ENCODE assay signal across 9 cellular contexts in genomic region chr1:26274801-26275425, GRCh38. TPM values are rescaled to one million over a fixed set of nuclear protein-coding genes. Genes with fewer than 3 reads are reported as not detected.
DNase-seq lines count a peak whose midpoint lies in the region; ATAC-seq, FAIRE-seq and TF ChIP-seq lines count a peak whose summit lies in the region.
"Had no signal": no experiment of that assay in that cellular context is flagged by ENCODE, and none has a peak within 500 bp of the region (broad histone marks: within the 10 kb centered on the region; RNA-seq: fewer than 3 reads in every experiment).

No MANE protein-coding gene starts in this region.

- H3K4me1 ChIP-seq in keratinocyte (ENCODE audit: control insufficient read depth, extremely low read depth, insufficient read depth, low read length) = peaks cover 56% of the 10 kb centered on the region

- no peak overlapping the region for H3K4me3 Mint-ChIP-seq in stimulated activated naive CD8-positive, alpha-beta T cell treated with anti-CD3 and anti-CD28 coated beads, Interleukin-15, amount 100 ng/mL, for 72 hours
- H3K4me3 Mint-ChIP-seq in activated T-helper 1 cell treated with anti-CD3 and anti-CD28 coated beads, Interleukin-12 subunit alpha, Interleukin-12 subunit beta, Interleukin-2, Interleukin-4 antibody, amounts not matched to agents 30 ng/mL and 10 ng/mL and 1 ng/mL, durations not matched to agents 14 hours and 24 hours and 36 hours = no peak overlapping the region

- H3K27me3 Mint-ChIP-seq in stimulated activated naive CD8-positive, alpha-beta T cell treated with anti-CD3 and anti-CD28 coated beads, Interleukin-15, amount 100 ng/mL, for 72 hours = no peaks in the 10 kb centered on the region
- no peaks in the 10 kb centered on the region for H3K27me3 Mint-ChIP-seq in activated T-helper 1 cell treated with anti-CD3 and anti-CD28 coated beads, Interleukin-12 subunit alpha, Interleukin-12 subunit beta, Interleukin-2, Interleukin-4 antibody, amounts not matched to agents 30 ng/mL and 10 ng/mL and 1 ng/mL, durations not matched to agents 14 hours and 24 hours and 36 hours (ENCODE audit: insufficient read depth)

- no peaks in the 10 kb centered on the region for H3K9me3 ChIP-seq in keratinocyte (ENCODE audit: control insufficient read depth, low read depth, low read length)

- no peak overlapping the region for H2AFZ ChIP-seq in keratinocyte (ENCODE audit: control insufficient read depth, low read length)

- no peaks in the 10 kb centered on the region for H3K79me2 ChIP-seq in keratinocyte (ENCODE audit: control insufficient read depth, insufficient read depth, low read length)

- no peaks in the 10 kb centered on the region for H4K20me1 ChIP-seq in keratinocyte (ENCODE audit: control insufficient read depth, extremely low read depth, insufficient read depth, low read length)

- peak overlapping the region; percentile 95 for H3K27ac ChIP-seq in keratinocyte (ENCODE audit: control insufficient read depth, insufficient read depth, low read length)

- H3K9me3 Mint-ChIP-seq in stimulated activated naive CD8-positive, alpha-beta T cell treated with anti-CD3 and anti-CD28 coated beads, Interleukin-15, amount 100 ng/mL, for 72 hours = no peaks in the 10 kb centered on the region
- H3K9me3 Mint-ChIP-seq in activated T-helper 1 cell treated with anti-CD3 and anti-CD28 coated beads, Interleukin-12 subunit alpha, Interleukin-12 subunit beta, Interleukin-2, Interleukin-4 antibody, amounts not matched to agents 30 ng/mL and 10 ng/mL and 1 ng/mL, durations not matched to agents 14 hours and 24 hours and 36 hours = no peaks in the 10 kb centered on the region

- intact Hi-C loops in activated T-helper 1 cell treated with anti-CD3 and anti-CD28 coated beads, Interleukin-12 subunit alpha, Interleukin-12 subunit beta, Interleukin-2, Interleukin-4 antibody, amounts not matched to agents 30 ng/mL and 10 ng/mL and 1 ng/mL, durations not matched to agents 14 hours and 24 hours and 36 hours (cut with micrococcal nuclease) = loop anchor here (1.0 to 2.0 kb wide), 3 partner anchors 14 to 116 kb away; no protein-coding TSS in a partner anchor

- FAIRE-seq in keratinocyte (lab: Jason Lieb, UNC) = peak; percentile 68

- H3K27me3 ChIP-seq in keratinocyte (ENCODE audit: control insufficient read depth, extremely low read depth, insufficient read depth, low read length) = no peaks in the 10 kb centered on the region

- no peak for ATAC-seq in stimulated activated naive CD8-positive, alpha-beta T cell treated with anti-CD3 and anti-CD28 coated beads, Interleukin-15, Interleukin-2, amounts not matched to agents 100 U/mL and 50 U/mL, for 24 hours
- ATAC-seq in stimulated activated naive CD8-positive, alpha-beta T cell treated with anti-CD3 and anti-CD28 coated beads, Interleukin-15, amount 100 ng/mL, for 72 hours = no peak

- peak overlapping the region; percentile 31 for H3K4me2 ChIP-seq in keratinocyte (ENCODE audit: control insufficient read depth, extremely low read depth, insufficient read depth, low read depth, low read length)

- H3K36me3 ChIP-seq in keratinocyte (ENCODE audit: control insufficient read depth in 2 of 2, extremely low read depth in 1 of 2, insufficient read depth in 2 of 2, low read length in 2 of 2) = peaks cover 3 to 36% of the 10 kb centered on the region in 2 experiments

- H3K36me3 Mint-ChIP-seq in activated T-helper 1 cell treated with anti-CD3 and anti-CD28 coated beads, Interleukin-12 subunit alpha, Interleukin-12 subunit beta, Interleukin-2, Interleukin-4 antibody, amounts not matched to agents 30 ng/mL and 10 ng/mL and 1 ng/mL, durations not matched to agents 14 hours and 24 hours and 36 hours (ENCODE audit: low read depth) = peaks cover 42% of the 10 kb centered on the region

- dilution Hi-C loops in keratinocyte (cut with MboI; ENCODE audit: extremely low pct_ligation_motif_present, low sequenced_read_pairs) = no loop called here

- peaks cover 56% of the 10 kb centered on the region for H3K4me1 Mint-ChIP-seq in stimulated activated naive CD8-positive, alpha-beta T cell treated with anti-CD3 and anti-CD28 coated beads, Interleukin-15, amount 100 ng/mL, for 72 hours
- peaks cover 56% of the 10 kb centered on the region for H3K4me1 Mint-ChIP-seq in activated T-helper 1 cell treated with anti-CD3 and anti-CD28 coated beads, Interleukin-12 subunit alpha, Interleukin-12 subunit beta, Interleukin-2, Interleukin-4 antibody, amounts not matched to agents 30 ng/mL and 10 ng/mL and 1 ng/mL, durations not matched to agents 14 hours and 24 hours and 36 hours (ENCODE audit: low read depth)

- DNase-seq in stimulated activated naive CD8-positive, alpha-beta T cell treated with anti-CD3 and anti-CD28 coated beads, Interleukin-15, Interleukin-2, amounts not matched to agents 100 U/mL and 50 U/mL, for 24 hours = peak; percentile 29
- no peak for DNase-seq in stimulated activated naive CD8-positive, alpha-beta T cell treated with anti-CD3 and anti-CD28 coated beads, Interleukin-15, amount 100 ng/mL, for 72 hours
- DNase-seq in activated T-helper 1 cell treated with anti-CD3 and anti-CD28 coated beads, Interleukin-12 subunit alpha, Interleukin-12 subunit beta, Interleukin-2, Interleukin-4 antibody, amounts not matched to agents 30 ng/mL and 10 ng/mL and 1 ng/mL, durations not matched to agents 14 hours and 24 hours and 36 hours (ENCODE audit: low spot score) = no peak
- DNase-seq in keratinocyte (ENCODE audit: low read depth, low spot score) (no peak), NCI-H748 treated with DMSO at 0.1 percent for 48 hours (lab: John Stamatoyannopoulos, UW) (no peak), NCI-H2081 (lab: John Stamatoyannopoulos, UW) (no peak), NCI-H1105 (lab: John Stamatoyannopoulos, UW) (no peak), NCI-H2227 (lab: John Stamatoyannopoulos, UW; ENCODE audit: unreplicated experiment) (no peak)
- DNase-seq: activated gamma-delta T cell had no signal

- TF ChIP-seq CTCF in keratinocyte (optimal IDR thresholded peaks at IDR 0.05 in 1 of 3, IDR thresholded peaks at IDR 0.05 in 1 of 3, conservative IDR thresholded peaks at IDR 0.05 in 1 of 3; ENCODE audit: extremely low read depth in 1 of 3, insufficient read depth in 2 of 3, low read length in 3 of 3) = no peak

- no peak overlapping the region for H3K4me3 ChIP-seq in keratinocyte (ENCODE audit: control insufficient read depth in 2 of 3, extremely low read depth in 1 of 3, insufficient read depth in 2 of 3, low read depth in 1 of 3, low read length in 3 of 3)

- H3K9ac ChIP-seq in keratinocyte (ENCODE audit: control insufficient read depth, extremely low read depth, insufficient read depth, low read length) = peak overlapping the region; percentile 77

- peak overlapping the region in 1 of 2 donors; percentile 62 for H3K27ac Mint-ChIP-seq in stimulated activated naive CD8-positive, alpha-beta T cell treated with anti-CD3 and anti-CD28 coated beads, Interleukin-15, amount 100 ng/mL, for 72 hours
- peak overlapping the region; percentile 70 for H3K27ac Mint-ChIP-seq in activated T-helper 1 cell treated with anti-CD3 and anti-CD28 coated beads, Interleukin-12 subunit alpha, Interleukin-12 subunit beta, Interleukin-2, Interleukin-4 antibody, amounts not matched to agents 30 ng/mL and 10 ng/mL and 1 ng/mL, durations not matched to agents 14 hours and 24 hours and 36 hours

- no peaks in the 10 kb centered on the region for H3K9me1 ChIP-seq in keratinocyte (ENCODE audit: control insufficient read depth, extremely low read depth, insufficient read depth, low read length)

RNA-seq across cellular contexts. Expression of gene SH3BGRL3, which starts 5.0 kb away (rescaled TPM):
- 551 and 575 TPM in 2 replicates for total RNA-seq in activated T-helper 1 cell treated with anti-CD3 and anti-CD28 coated beads, Interleukin-12 subunit alpha, Interleukin-12 subunit beta, Interleukin-2, Interleukin-4 antibody, amounts not matched to agents 30 ng/mL and 10 ng/mL and 1 ng/mL, durations not matched to agents 14 hours and 24 hours and 36 hours
- 175 to 234 TPM (median 196 TPM) in 3 replicates for polyA plus RNA-seq in keratinocyte
- 246 TPM for polyA plus RNA-seq in keratinocyte (2011; ENCODE audit: low read depth)
- 423 and 444 TPM in 2 replicates for polyA plus RNA-seq in keratinocyte (2011; cell fraction: cytosol; rRNA removed)
- polyA plus RNA-seq in keratinocyte (2011; cell fraction: nucleus; rRNA removed) = 84.2 and 96.0 TPM in 2 replicates
- 453 and 651 TPM in 2 replicates for polyA plus RNA-seq in keratinocyte (2012; ENCODE audit: low replicate concordance)
- polyA minus RNA-seq in keratinocyte = 286 to 540 TPM (median 528 TPM) in 3 replicates
- polyA minus RNA-seq in keratinocyte (2011; cell fraction: cytosol; rRNA and poly(A)+ RNA removed) = 456 TPM
- 61.4 and 74.5 TPM in 2 replicates for polyA minus RNA-seq in keratinocyte (2011; cell fraction: nucleus; rRNA and poly(A)+ RNA removed)

RNA-seq across cellular contexts. Expression of gene UBXN11, which starts 31.5 kb away (rescaled TPM):
- 14.8 and 22.1 TPM in 2 replicates for total RNA-seq in activated T-helper 1 cell treated with anti-CD3 and anti-CD28 coated beads, Interleukin-12 subunit alpha, Interleukin-12 subunit beta, Interleukin-2, Interleukin-4 antibody, amounts not matched to agents 30 ng/mL and 10 ng/mL and 1 ng/mL, durations not matched to agents 14 hours and 24 hours and 36 hours
- polyA plus RNA-seq in keratinocyte = 5.2 to 6.8 TPM (median 6.6 TPM) in 3 replicates
- polyA plus RNA-seq in keratinocyte (2011; ENCODE audit: low read depth) = 6.8 TPM
- polyA plus RNA-seq in keratinocyte (2011; cell fraction: cytosol; rRNA removed) = 1.5 and 2.1 TPM in 2 replicates
- polyA plus RNA-seq in keratinocyte (2011; cell fraction: nucleus; rRNA removed) = 28.1 and 28.2 TPM in 2 replicates
- polyA plus RNA-seq in keratinocyte (2012; ENCODE audit: low replicate concordance) = 5.4 and 7.6 TPM in 2 replicates
- 2.7 to 6.8 TPM (median 4.3 TPM) in 3 replicates for polyA minus RNA-seq in keratinocyte
- polyA minus RNA-seq in keratinocyte (2011; cell fraction: cytosol; rRNA and poly(A)+ RNA removed) = 3.1 TPM
- polyA minus RNA-seq in keratinocyte (2011; cell fraction: nucleus; rRNA and poly(A)+ RNA removed) = 3.5 and 4.0 TPM in 2 replicates

RNA-seq across cellular contexts. Expression of gene CEP85, which starts 40.9 kb away (rescaled TPM):
- total RNA-seq in activated T-helper 1 cell treated with anti-CD3 and anti-CD28 coated beads, Interleukin-12 subunit alpha, Interleukin-12 subunit beta, Interleukin-2, Interleukin-4 antibody, amounts not matched to agents 30 ng/mL and 10 ng/mL and 1 ng/mL, durations not matched to agents 14 hours and 24 hours and 36 hours = 37.0 and 37.1 TPM in 2 replicates
- polyA plus RNA-seq in keratinocyte = 14.8 to 17.0 TPM (median 15.4 TPM) in 3 replicates
- 3.7 TPM for polyA plus RNA-seq in keratinocyte (2011; ENCODE audit: low read depth)
- 7.2 and 9.6 TPM in 2 replicates for polyA plus RNA-seq in keratinocyte (2011; cell fraction: cytosol; rRNA removed)
- polyA plus RNA-seq in keratinocyte (2011; cell fraction: nucleus; rRNA removed) = 31.8 and 34.8 TPM in 2 replicates
- 5.4 and 8.1 TPM in 2 replicates for polyA plus RNA-seq in keratinocyte (2012; ENCODE audit: low replicate concordance)
- 10.2 to 19.9 TPM (median 16.7 TPM) in 3 replicates for polyA minus RNA-seq in keratinocyte
- polyA minus RNA-seq in keratinocyte (2011; cell fraction: cytosol; rRNA and poly(A)+ RNA removed) = 6.9 TPM
- polyA minus RNA-seq in keratinocyte (2011; cell fraction: nucleus; rRNA and poly(A)+ RNA removed) = 12.9 and 16.5 TPM in 2 replicates

RNA-seq across cellular contexts. Expression of gene CD52, which starts 42.8 kb away (rescaled TPM):
- total RNA-seq in activated T-helper 1 cell treated with anti-CD3 and anti-CD28 coated beads, Interleukin-12 subunit alpha, Interleukin-12 subunit beta, Interleukin-2, Interleukin-4 antibody, amounts not matched to agents 30 ng/mL and 10 ng/mL and 1 ng/mL, durations not matched to agents 14 hours and 24 hours and 36 hours = 394 and 411 TPM in 2 replicates
- 0.22 to 0.27 TPM in 2 of 3 replicates, not detected in the other for polyA plus RNA-seq in keratinocyte
- polyA plus RNA-seq in keratinocyte (2011; ENCODE audit: low read depth) = not detected
- not detected in 2 replicates for polyA plus RNA-seq in keratinocyte (2011; cell fraction: cytosol; rRNA removed)
- not detected in 2 replicates for polyA plus RNA-seq in keratinocyte (2011; cell fraction: nucleus; rRNA removed)
- 0.69 TPM in 1 of 2 replicates, not detected in the other for polyA plus RNA-seq in keratinocyte (2012; ENCODE audit: low replicate concordance)
- 1.5 TPM in 1 of 3 replicates, not detected in the others for polyA minus RNA-seq in keratinocyte
- polyA minus RNA-seq in keratinocyte (2011; cell fraction: cytosol; rRNA and poly(A)+ RNA removed) = not detected
- polyA minus RNA-seq in keratinocyte (2011; cell fraction: nucleus; rRNA and poly(A)+ RNA removed) = not detected in 2 replicates
